In genomic region chr1:28509705-28510349, GRCh38 we compare ENCODE assay signal across 8 cellular contexts. TPM values are rescaled to one million over a fixed set of nuclear protein-coding genes. Genes with fewer than 3 reads are reported as not detected.
DNase-seq lines count a peak whose midpoint lies in the region; ATAC-seq and TF ChIP-seq lines count a peak whose summit lies in the region.

No MANE protein-coding gene starts in this region.

- DNase-seq in ELF-1 (ENCODE audit: low read depth, low spot score) (peak; percentile 77), SJCRH30 (peak in 1 of 2 experiments; percentile 55), nephron progenitor cell (no peak)
- no peak for DNase-seq in central memory CD8-positive, alpha-beta T cell (ENCODE audit: low spot score in 2 of 2)
- DNase-seq in central memory CD4-positive, alpha-beta T cell: no peak

- peaks cover 54% of the 10 kb centered on the region for H3K4me1 Mint-ChIP-seq in central memory CD8-positive, alpha-beta T cell
- H3K4me1 Mint-ChIP-seq in nephron progenitor cell: peaks cover 44% of the 10 kb centered on the region

- H3K27ac Mint-ChIP-seq in central memory CD8-positive, alpha-beta T cell (ENCODE audit: low read depth): peak overlapping the region; percentile 87
- peak overlapping the region; percentile 97 for H3K27ac Mint-ChIP-seq in nephron progenitor cell

- TF ChIP-seq CTCF in nephron progenitor cell (IDR thresholded peaks at IDR 0.05): no peak

- peak overlapping the region; percentile 96 for H3K4me3 Mint-ChIP-seq in central memory CD8-positive, alpha-beta T cell
- H3K4me3 Mint-ChIP-seq in nephron progenitor cell: peak overlapping the region; percentile 98

- peaks cover 92% of the 10 kb centered on the region for H3K36me3 Mint-ChIP-seq in central memory CD8-positive, alpha-beta T cell (ENCODE audit: insufficient read depth)
- peaks cover 67% of the 10 kb centered on the region for H3K36me3 Mint-ChIP-seq in nephron progenitor cell (ENCODE audit: low read depth)

- 0 out of 2 replicates have a peak, but pooled peaks cover 4% of the 10 kb centered on the region for H3K9me3 ChIP-seq in SJCRH30 (replicated peaks)

- peak overlapping the region; percentile 82 for H3K4me3 ChIP-seq in SJCRH30

- no peaks in the 10 kb centered on the region for H3K9me3 Mint-ChIP-seq in central memory CD8-positive, alpha-beta T cell
- H3K9me3 Mint-ChIP-seq in nephron progenitor cell: peaks cover 6% of the 10 kb centered on the region

- peaks cover 33% of the 10 kb centered on the region for H3K4me1 ChIP-seq in SJCRH30

- H3K27me3 Mint-ChIP-seq in central memory CD8-positive, alpha-beta T cell: no peaks in the 10 kb centered on the region
- H3K27me3 Mint-ChIP-seq in nephron progenitor cell (ENCODE audit: low read depth, poor library complexity): peaks cover under 1% of the 10 kb centered on the region

- H3K27me3 ChIP-seq in SJCRH30: peaks cover 14% of the 10 kb centered on the region

- ATAC-seq in central memory CD8-positive, alpha-beta T cell (replicated peaks; ENCODE audit: extremely low read depth, poor library complexity, severe bottlenecking): no peak
- no peak for ATAC-seq in GM19351 (IDR thresholded peaks at IDR 0.05; ENCODE audit: unreplicated experiment)
- ATAC-seq in GM18511 (IDR thresholded peaks at IDR 0.05; ENCODE audit: unreplicated experiment): no peak
- ATAC-seq in GM21367 (IDR thresholded peaks at IDR 0.05; ENCODE audit: unreplicated experiment): no peak

- peaks cover 77% of the 10 kb centered on the region for H3K36me3 ChIP-seq in SJCRH30

- H3K27ac ChIP-seq in SJCRH30: peak overlapping the region; percentile 87

RNA-seq across cellular contexts. Expression of gene RCC1, which starts 4.0 kb away (rescaled TPM):
- 70.1 and 70.2 TPM in 2 replicates for total RNA-seq in SJCRH30 (2014; rRNA removed; shearing (Covaris generic))

RNA-seq across cellular contexts. Expression of gene TRNAU1AP, which starts 43.1 kb away (rescaled TPM):
- 24.7 and 28.4 TPM in 2 replicates for total RNA-seq in SJCRH30 (2014; rRNA removed; shearing (Covaris generic))
